ENCODE assay signal across 8 cellular contexts in the genomic region with DNA sequence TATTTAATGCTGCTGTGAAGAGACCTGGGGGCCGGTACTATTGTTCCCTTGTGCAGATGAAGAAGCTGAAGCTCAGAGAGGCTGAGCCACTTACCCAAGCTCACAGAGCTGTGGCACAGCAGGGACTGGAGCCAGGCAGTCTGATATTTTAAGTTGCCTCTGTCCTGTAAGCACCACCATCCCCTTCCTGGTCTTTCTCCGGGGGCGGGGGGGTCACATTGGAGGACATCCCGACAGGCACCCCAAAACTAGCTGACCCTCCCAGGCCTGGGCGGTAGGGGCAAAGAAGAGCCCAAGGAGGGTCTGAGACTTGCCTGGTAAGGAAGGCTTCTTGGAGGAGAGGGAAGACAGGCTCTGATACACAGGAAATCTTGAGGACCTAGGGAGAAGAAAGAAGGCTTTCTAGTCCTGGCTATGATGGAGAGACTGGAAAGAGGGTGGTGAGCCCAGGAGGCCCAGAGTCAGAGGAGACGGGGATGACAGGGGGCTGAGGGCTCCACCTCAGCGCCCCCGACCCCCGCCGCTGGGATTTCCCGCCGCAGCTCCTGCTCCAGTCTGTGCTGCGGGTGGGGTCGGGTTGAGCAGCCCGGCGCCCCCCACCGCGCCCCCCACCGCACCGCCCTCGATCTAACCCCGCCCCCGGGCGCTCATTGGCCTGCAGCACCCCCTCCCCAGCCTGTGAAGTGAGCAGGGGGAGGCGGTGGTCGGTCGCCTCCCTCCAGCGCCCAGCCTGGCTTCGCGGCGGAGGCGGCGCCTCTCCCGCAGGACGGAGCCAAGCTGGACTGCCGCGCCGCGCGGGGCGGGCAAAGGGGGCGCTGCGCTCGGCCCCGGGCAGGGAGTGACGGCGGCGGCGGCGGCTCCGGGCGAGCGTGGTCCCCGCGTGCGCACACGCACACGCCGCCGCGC. TPM values are rescaled to one million over a fixed set of nuclear protein-coding genes. Genes with fewer than 3 reads are reported as not detected.
DNase-seq lines count a peak whose midpoint lies in the region; ATAC-seq lines count a peak whose summit lies in the region.

A gene (plus strand): TSS at position 711 of the 906 bp plus-strand sequence. CDS start 10,957 bp downstream, outside the sequence.

- DNase-seq in NCI-H524 (lab: John Stamatoyannopoulos, UW), result peak; percentile 54 to 67
- no peak for DNase-seq in NCI-H524 treated with DMSO at 0.1 percent for 48 hours (lab: John Stamatoyannopoulos, UW)
- no peak for DNase-seq in stimulated activated CD4-positive, alpha-beta T cell treated with anti-CD3 and anti-CD28 coated beads, Interleukin-2, amount 100 ng/mL, for 24 hours

- H3K4me3 ChIP-seq in mesodermal cell (ENCODE audit: extremely low read depth, insufficient read depth, low read length, poor library complexity, severe bottlenecking), result peak within 1 kb of the TSS; percentile 42
- H3K4me3 ChIP-seq in urinary bladder (ENCODE audit: low read depth, low read length), result peak within 1 kb of the TSS; percentile 34

- no peaks in the 10 kb centered on the region for H3K36me3 ChIP-seq in mesodermal cell (ENCODE audit: control insufficient read depth, insufficient read depth, low read length)
- no peaks in the 10 kb centered on the region for H3K36me3 ChIP-seq in urinary bladder (ENCODE audit: insufficient read depth)

- ATAC-seq in GM19035 (IDR thresholded peaks at IDR 0.05; ENCODE audit: unreplicated experiment) (no peak), HG03521 (IDR thresholded peaks at IDR 0.05; ENCODE audit: unreplicated experiment) (no peak)

- H3K4me1 ChIP-seq in mesodermal cell (ENCODE audit: control insufficient read depth, insufficient read depth, low read length, poor library complexity, severe bottlenecking), result no peaks in the 10 kb centered on the region
- H3K4me1 ChIP-seq in urinary bladder (ENCODE audit: insufficient read depth), result peaks cover 4% of the 10 kb centered on the region

- H3K9me3 ChIP-seq in mesodermal cell (ENCODE audit: control insufficient read depth, low read length), result no peaks in the 10 kb centered on the region

- H3K27ac ChIP-seq in cingulate gyrus (ENCODE audit: low read depth, low read length) (peak within 1 kb of the TSS; percentile 60), mesodermal cell (ENCODE audit: low read depth, low read length, severe bottlenecking) (no peak within 1 kb of the TSS), urinary bladder (ENCODE audit: low read depth) (no peak within 1 kb of the TSS)

- 6 to 11% methylated on average over 22 to 37 of the region's 61 CpGs for WGBS in mesodermal cell (ENCODE audit: insufficient coverage in 2 of 2), 2 experiments
- WGBS in urinary bladder, result 4% methylated on average over 61 of the region's 61 CpGs

RNA-seq across cellular contexts. Expression of the gene that starts here (rescaled TPM):
- 2.8 TPM for polyA plus RNA-seq in mesodermal cell (2013, experiment 1 of 2)
- polyA plus RNA-seq in mesodermal cell (2013, experiment 2 of 2), result 1.3 TPM
- total RNA-seq in urinary bladder, result 4.5 TPM
- polyA plus RNA-seq in urinary bladder, result 4.9 TPM

Comparison
In these comparisons a context has a peak if more than half of its experiments do, and no peak if none do; other contexts are left out.
1. DNase-seq: peak in NCI-H524 (2 of 2); none in NCI-H524 treated with DMSO at 0.1 percent for 48 hours (single experiment) and stimulated activated CD4-positive, alpha-beta T cell treated with anti-CD3 and anti-CD28 coated beads, Interleukin-2, amount 100 ng/mL, for 24 hours (0 of 2).